ENCODE assay signal across 1 cellular context in genomic region chr15:95170587-95171380, GRCh38.
A peak's percentile ranks its signal among the peaks of the same experiment; 100 is the strongest.
TF ChIP-seq lines count a peak whose summit lies in the region.

No MANE protein-coding gene starts in this region.

TF ChIP-seq in K562, 482 proteins besides CTCF, POLR2A, EP300 and RAD21 (continued from another document and continues in another):
- no peak; the same call in 1 of the 2 replicates for TF ChIP-seq MGA (IDR thresholded peaks at IDR 0.05)
- TF ChIP-seq TCF3 (CRISPR knock-in tag; IDR thresholded peaks at IDR 0.05): peak; percentile 90
- 0 out of 2 replicates have a peak, but pooled peaks have one; percentile 32 for TF ChIP-seq ZBTB40 (IDR thresholded peaks at IDR 0.05)
- TF ChIP-seq ZBTB40 (CRISPR knock-in tag; IDR thresholded peaks at IDR 0.05): no peak
- no peak for TF ChIP-seq GTF3C2 (IDR thresholded peaks at IDR 0.05; ENCODE audit: borderline replicate concordance, extremely low read depth, insufficient read length)
- TF ChIP-seq MTA1 (IDR thresholded peaks at IDR 0.05; ENCODE audit: borderline replicate concordance): no peak
- TF ChIP-seq MTA2 (IDR thresholded peaks at IDR 0.05; ENCODE audit: low read depth): peak; percentile 78
- TF ChIP-seq ZNF311 (CRISPR knock-in tag; IDR thresholded peaks at IDR 0.05): no peak
- TF ChIP-seq PURB (CRISPR knock-in tag; IDR thresholded peaks at IDR 0.05; ENCODE audit: low read depth): no peak
- TF ChIP-seq CREM (IDR thresholded peaks at IDR 0.05; ENCODE audit: low read depth): peak; percentile 67; the same call in 1 of the 2 replicates
- TF ChIP-seq ETV6 (IDR thresholded peaks at IDR 0.05; ENCODE audit: borderline replicate concordance in 1 of 2, low read depth in 2 of 2, low read length in 1 of 2): peak in 1 of 2 experiments; percentile 56; a peak in 3 of 4 replicates
- TF ChIP-seq ETV6 (CRISPR knock-in tag; IDR thresholded peaks at IDR 0.05; ENCODE audit: borderline replicate concordance): no peak
- TF ChIP-seq RFX1 (IDR thresholded peaks at IDR 0.05): no peak
- no peak for TF ChIP-seq ZNF184 (CRISPR knock-in tag; IDR thresholded peaks at IDR 0.05)
- no peak for TF ChIP-seq BRCA1 (IDR thresholded peaks at IDR 0.05)
- no peak for TF ChIP-seq BRCA1 (CRISPR knock-in tag; IDR thresholded peaks at IDR 0.05)
- TF ChIP-seq XRCC5 (IDR thresholded peaks at IDR 0.05; ENCODE audit: low read depth, low read length): no peak
- no peak for TF ChIP-seq ZNF551 (CRISPR knock-in tag; IDR thresholded peaks at IDR 0.05)
- no peak for TF ChIP-seq SRF (CRISPR knock-in tag; IDR thresholded peaks at IDR 0.05)
- TF ChIP-seq SAFB (IDR thresholded peaks at IDR 0.05; ENCODE audit: borderline replicate concordance, low read depth, low read length): no peak
- TF ChIP-seq KDM1A (IDR thresholded peaks at IDR 0.05): peak; percentile 87 to 92
- TF ChIP-seq BRD4 (IDR thresholded peaks at IDR 0.05): no peak
- peak; percentile 9; the same call in 1 of the 2 replicates for TF ChIP-seq BCOR (IDR thresholded peaks at IDR 0.05)
- 0 out of 2 replicates have a peak, but pooled peaks have one; percentile 39 for TF ChIP-seq GATAD2B (IDR thresholded peaks at IDR 0.05; ENCODE audit: borderline replicate concordance)
- no peak for TF ChIP-seq HDGF (IDR thresholded peaks at IDR 0.05)
- peak; percentile 90 for TF ChIP-seq POLR2AphosphoS5 (IDR thresholded peaks at IDR 0.05; ENCODE audit: control insufficient read depth, insufficient read depth, low read depth, low read length)
- TF ChIP-seq VEZF1 (CRISPR knock-in tag; IDR thresholded peaks at IDR 0.05): peak; percentile 73
- no peak for TF ChIP-seq NR2C2 (CRISPR knock-in tag; IDR thresholded peaks at IDR 0.05)
- TF ChIP-seq NR2C2 (tag; IDR thresholded peaks at IDR 0.05): peak; percentile 92
- peak; percentile 97 for TF ChIP-seq HMBOX1 (IDR thresholded peaks at IDR 0.05)
- TF ChIP-seq EZH2 (IDR thresholded peaks at IDR 0.05; ENCODE audit: borderline replicate concordance, low read depth, low read length): no peak
- peak in 1 of 2 experiments; percentile 35 for TF ChIP-seq NCOA2 (IDR thresholded peaks at IDR 0.05; ENCODE audit: partially characterized antibody in 2 of 2)
- peak; percentile 93 for TF ChIP-seq NCOR1 (IDR thresholded peaks at IDR 0.05)
